ENCODE assay signal across 8 cellular contexts in the genomic region with DNA sequence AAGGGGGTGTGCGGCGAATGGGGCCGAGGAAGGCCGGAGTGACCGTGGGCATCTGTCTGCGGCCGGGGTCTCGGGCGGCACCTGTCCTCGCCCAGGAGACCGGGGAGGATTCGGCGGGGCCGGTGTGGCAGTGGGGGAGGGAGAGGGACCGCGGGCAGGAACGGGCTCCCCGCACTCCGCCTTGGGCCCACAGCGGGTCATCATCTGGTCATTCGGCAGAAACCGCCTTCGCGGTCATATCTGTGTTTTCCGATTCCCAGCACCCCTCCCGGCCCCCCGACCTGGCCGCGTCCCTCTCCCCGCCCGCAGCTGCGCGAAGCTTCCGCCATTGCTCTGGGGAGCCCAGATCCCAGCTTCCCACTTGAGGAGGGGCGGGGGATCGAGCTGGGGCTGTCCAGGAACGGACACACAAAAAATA. TPM values are rescaled to one million over a fixed set of nuclear protein-coding genes. Genes with fewer than 3 reads are reported as not detected.
DNase-seq lines count a peak whose midpoint lies in the region; ATAC-seq and TF ChIP-seq lines count a peak whose summit lies in the region.

No MANE protein-coding gene starts in this region.

- POLR2A ChIA-PET in activated CD4-positive, alpha-beta memory T cell treated with anti-CD3 and anti-CD28 coated beads for 36 hours (lab: Charles Lee) = interaction anchor here (2.1 kb wide), 1 partner anchor 446 kb away, joined by 9 read pairs; a partner anchor contains a TSS

- DNase-seq in CD14-positive monocyte (ENCODE audit: low spot score) = no peak
- peak in 1 of 2 experiments; percentile 26 for DNase-seq in HL-60 (ENCODE audit: low read depth in 1 of 2, low spot score in 1 of 2)
- peak; percentile 40 for DNase-seq in activated CD4-positive, alpha-beta memory T cell treated with anti-CD3 and anti-CD28 coated beads for 36 hours
- peak; percentile 24 to 76 for DNase-seq in foreskin fibroblast
- no peak for DNase-seq in natural killer cell treated with Interleukin-12 subunit alpha and Interleukin-12 subunit beta and Interleukin-15 and Interleukin-18, amount 100 ng/mL, for 72 hours (ENCODE audit: low spot score)
- DNase-seq in RKO (ENCODE audit: low spot score) = no peak
- DNase-seq in 8988T = no peak

- H3K27ac Mint-ChIP-seq in CD14-positive monocyte = peak overlapping the region; percentile 87 to 97 (median 92)
- peak overlapping the region; percentile 87 for H3K27ac Mint-ChIP-seq in activated CD4-positive, alpha-beta memory T cell treated with anti-CD3 and anti-CD28 coated beads for 36 hours
- peak overlapping the region; percentile 79 to 88 for H3K27ac Mint-ChIP-seq in natural killer cell treated with Interleukin-12 subunit alpha and Interleukin-12 subunit beta and Interleukin-15 and Interleukin-18, amount 100 ng/mL, for 72 hours

- no peak for ATAC-seq in natural killer cell treated with Interleukin-12 subunit alpha and Interleukin-12 subunit beta and Interleukin-15 and Interleukin-18, amount 100 ng/mL, for 72 hours
- ATAC-seq in GM21423 (IDR thresholded peaks at IDR 0.05; ENCODE audit: unreplicated experiment) = no peak

- intact Hi-C loops in CD14-positive monocyte (cut with micrococcal nuclease) = loop anchor here (2.0 to 10.0 kb wide), 8 partner anchors 79 to 452 kb away; a partner anchor contains a TSS
- intact Hi-C loops in activated CD4-positive, alpha-beta memory T cell treated with anti-CD3 and anti-CD28 coated beads for 36 hours (cut with micrococcal nuclease) = loop anchor here (2.0 to 5.0 kb wide), 3 partner anchors 116 to 244 kb away; a partner anchor contains a TSS

- TF ChIP-seq CTCF in CD14-positive monocyte (IDR thresholded peaks at IDR 0.05) (no peak), HL-60 (IDR thresholded peaks at IDR 0.05; ENCODE audit: insufficient read depth, low read length) (no peak), foreskin fibroblast (IDR thresholded peaks at IDR 0.05; ENCODE audit: low read depth, low read length) (no peak)

- CTCF ChIA-PET in activated CD4-positive, alpha-beta memory T cell treated with anti-CD3 and anti-CD28 coated beads for 36 hours (lab: Charles Lee) = interaction anchor here (1.9 kb wide), 2 partner anchors 69 to 104 kb away, joined by 6 to 13 read pairs; no protein-coding TSS in a partner anchor

- peaks cover 18 to 21% of the 10 kb centered on the region in 2 donors for H3K36me3 Mint-ChIP-seq in CD14-positive monocyte
- H3K36me3 Mint-ChIP-seq in activated CD4-positive, alpha-beta memory T cell treated with anti-CD3 and anti-CD28 coated beads for 36 hours = peaks cover 30% of the 10 kb centered on the region
- no peaks in the 10 kb centered on the region for H3K36me3 Mint-ChIP-seq in natural killer cell treated with Interleukin-12 subunit alpha and Interleukin-12 subunit beta and Interleukin-15 and Interleukin-18, amount 100 ng/mL, for 72 hours

- no peaks in the 10 kb centered on the region for H3K9me3 Mint-ChIP-seq in CD14-positive monocyte
- no peaks in the 10 kb centered on the region for H3K9me3 Mint-ChIP-seq in activated CD4-positive, alpha-beta memory T cell treated with anti-CD3 and anti-CD28 coated beads for 36 hours
- no peaks in the 10 kb centered on the region for H3K9me3 Mint-ChIP-seq in natural killer cell treated with Interleukin-12 subunit alpha and Interleukin-12 subunit beta and Interleukin-15 and Interleukin-18, amount 100 ng/mL, for 72 hours

- peak overlapping the region; percentile 37 for H3K27ac ChIP-seq in HL-60 (replicated peaks)

- H3K27me3 Mint-ChIP-seq in CD14-positive monocyte (ENCODE audit: low read depth in 3 of 3) = peaks cover 9 to 27% (median 24%) of the 10 kb centered on the region in 3 donors
- H3K27me3 Mint-ChIP-seq in activated CD4-positive, alpha-beta memory T cell treated with anti-CD3 and anti-CD28 coated beads for 36 hours = no peaks in the 10 kb centered on the region
- peaks cover 0 to 7% of the 10 kb centered on the region in 2 donors for H3K27me3 Mint-ChIP-seq in natural killer cell treated with Interleukin-12 subunit alpha and Interleukin-12 subunit beta and Interleukin-15 and Interleukin-18, amount 100 ng/mL, for 72 hours

- H3K4me3 ChIP-seq in HL-60 (replicated peaks; ENCODE audit: insufficient read depth, low read length) = peak overlapping the region; percentile 72
- peak overlapping the region; percentile 65 for H3K4me3 ChIP-seq in foreskin fibroblast (ENCODE audit: low read depth in 1 of 2, low read length in 2 of 2)

- H3K4me1 Mint-ChIP-seq in CD14-positive monocyte = peaks cover 32% of the 10 kb centered on the region
- peaks cover 53% of the 10 kb centered on the region for H3K4me1 Mint-ChIP-seq in activated CD4-positive, alpha-beta memory T cell treated with anti-CD3 and anti-CD28 coated beads for 36 hours (ENCODE audit: low read depth)
- H3K4me1 Mint-ChIP-seq in natural killer cell treated with Interleukin-12 subunit alpha and Interleukin-12 subunit beta and Interleukin-15 and Interleukin-18, amount 100 ng/mL, for 72 hours (ENCODE audit: low read depth in 2 of 2) = peaks cover 43 to 45% of the 10 kb centered on the region in 2 donors

- peaks cover 14% of the 10 kb centered on the region for H3K27me3 ChIP-seq in HL-60 (ENCODE audit: insufficient read depth, poor library complexity, severe bottlenecking)

- H3K4me3 Mint-ChIP-seq in CD14-positive monocyte = peak overlapping the region; percentile 95
- peak overlapping the region; percentile 86 for H3K4me3 Mint-ChIP-seq in activated CD4-positive, alpha-beta memory T cell treated with anti-CD3 and anti-CD28 coated beads for 36 hours
- H3K4me3 Mint-ChIP-seq in natural killer cell treated with Interleukin-12 subunit alpha and Interleukin-12 subunit beta and Interleukin-15 and Interleukin-18, amount 100 ng/mL, for 72 hours = peak overlapping the region; percentile 89

RNA-seq across cellular contexts. Expression of a gene that starts 0.8 kb away (rescaled TPM):
- polyA plus RNA-seq in CD14-positive monocyte = 1 to 10 TPM; 2.1 to 5.0 TPM
- total RNA-seq in activated CD4-positive, alpha-beta memory T cell treated with anti-CD3 and anti-CD28 coated beads for 36 hours = 100 to 1,000 TPM; 116 to 117 TPM
- 100 to 1,000 TPM in 1 of 2 donors, 10 to 100 TPM in 1; 95.2 to 137 TPM for total RNA-seq in natural killer cell treated with Interleukin-12 subunit alpha and Interleukin-12 subunit beta and Interleukin-15 and Interleukin-18, amount 100 ng/mL, for 72 hours

RNA-seq across cellular contexts. Expression of a gene that starts 29.0 kb away (rescaled TPM):
- polyA plus RNA-seq in CD14-positive monocyte = not detected
- total RNA-seq in activated CD4-positive, alpha-beta memory T cell treated with anti-CD3 and anti-CD28 coated beads for 36 hours = 1 to 10 TPM; 1.9 to 2.5 TPM
- total RNA-seq in natural killer cell treated with Interleukin-12 subunit alpha and Interleukin-12 subunit beta and Interleukin-15 and Interleukin-18, amount 100 ng/mL, for 72 hours = 1 to 10 TPM; 1.3 to 1.5 TPM

Comparison
In these comparisons a context has a peak if more than half of its experiments do, and no peak if none do; other contexts are left out.
1. DNase-seq: peak in activated CD4-positive, alpha-beta memory T cell treated with anti-CD3 and anti-CD28 coated beads for 36 hours (single experiment) and foreskin fibroblast (2 of 2); none in CD14-positive monocyte (single experiment), natural killer cell treated with Interleukin-12 subunit alpha and Interleukin-12 subunit beta and Interleukin-15 and Interleukin-18, amount 100 ng/mL, for 72 hours (single experiment), RKO (single experiment) and 8988T (single experiment).
2. Peak in every context shown above with its lines, with median percentiles within 50 percentile points of each other: H3K27ac Mint-ChIP-seq and H3K4me3 Mint-ChIP-seq.